30 cellular contexts compared by ENCODE assay signal in the genomic region with DNA sequence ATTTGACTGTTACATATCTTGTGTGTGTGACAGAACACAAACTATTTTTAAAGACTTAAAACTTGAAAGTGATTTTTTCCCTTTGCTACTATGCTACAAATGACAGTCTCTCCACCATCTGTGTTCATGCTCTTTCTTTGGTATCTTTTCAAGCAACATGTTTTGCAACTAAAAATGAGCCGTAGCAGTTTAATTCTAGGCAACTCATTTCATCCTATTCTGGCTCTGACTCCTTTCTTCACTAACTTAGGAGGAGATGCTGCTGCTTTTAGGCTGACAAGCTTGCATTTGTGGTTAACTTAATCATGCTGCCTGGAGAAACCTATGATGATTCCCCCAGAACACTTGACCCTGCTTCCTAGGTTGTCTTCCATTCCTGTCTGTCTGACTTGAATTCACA.
"Had no signal": no experiment of that assay in that cellular context is flagged by ENCODE, and none has a peak within 500 bp of the region (broad histone marks: within the 10 kb centered on the region; RNA-seq: fewer than 3 reads in every experiment).

No MANE protein-coding gene starts in this region.

- H3K4me3 Mint-ChIP-seq: activated CD4-positive, alpha-beta T cell treated with anti-CD3 and anti-CD28 coated beads, Interleukin-2, amount 10 ng/mL, durations not matched to agents 7 days and 5 days; activated CD8-positive, alpha-beta T cell treated with anti-CD3 and anti-CD28 coated beads for 36 hours; activated naive CD4-positive, alpha-beta T cell treated with anti-CD3 and anti-CD28 coated beads, Interleukin-2, amount 50 U/mL, for 24 hours; activated naive CD8-positive, alpha-beta T cell treated with anti-CD3 and anti-CD28 coated beads for 36 hours; activated naive CD8-positive, alpha-beta T cell treated with anti-CD3 and anti-CD28 coated beads, Interleukin-2, amount 50 U/mL, for 24 hours; activated T-cell treated with anti-CD3 and anti-CD28 coated beads, Interleukin-2, amount 50 U/mL, for 4 hours; activated T-helper 17 cell treated with anti-CD3 and anti-CD28 coated beads, Interleukin-2, amount 50 U/mL, for 72 hours; central memory CD8-positive, alpha-beta T cell; dendritic cell treated with granulocyte-macrophage colony-stimulating factor and Interleukin-4, amounts not matched to agents 40 ng/mL and 50 ng/mL, for 4 days; endodermal cell; T-helper 17 cell; T-helper 2 cell treated with Interferon-gamma antibody and Interleukin-4, amounts not matched to agents 5 μg/mL and 100 μg/mL, for 36 hours had no signal

- H3K27ac Mint-ChIP-seq: activated CD4-positive, alpha-beta T cell treated with anti-CD3 and anti-CD28 coated beads, Interleukin-2, amount 10 ng/mL, durations not matched to agents 7 days and 5 days; activated CD8-positive, alpha-beta T cell treated with anti-CD3 and anti-CD28 coated beads for 36 hours; activated naive CD4-positive, alpha-beta T cell treated with anti-CD3 and anti-CD28 coated beads, Interleukin-2, amount 50 U/mL, for 24 hours; activated naive CD8-positive, alpha-beta T cell treated with anti-CD3 and anti-CD28 coated beads for 36 hours; activated naive CD8-positive, alpha-beta T cell treated with anti-CD3 and anti-CD28 coated beads, Interleukin-2, amount 50 U/mL, for 24 hours; activated T-helper 17 cell treated with anti-CD3 and anti-CD28 coated beads, Interleukin-2, amount 50 U/mL, for 72 hours; dendritic cell treated with granulocyte-macrophage colony-stimulating factor and Interleukin-4, amounts not matched to agents 40 ng/mL and 50 ng/mL, for 4 days; endodermal cell; T-helper 17 cell; T-helper 2 cell treated with Interferon-gamma antibody and Interleukin-4, amounts not matched to agents 5 μg/mL and 100 μg/mL, for 36 hours had no signal

- H3K4me1 ChIP-seq: ascending aorta had no signal

- FAIRE-seq: bronchial epithelial cell had no signal

- ATAC-seq: activated CD8-positive, alpha-beta T cell treated with anti-CD3 and anti-CD28 coated beads for 36 hours; activated naive CD8-positive, alpha-beta T cell treated with anti-CD3 and anti-CD28 coated beads, Interleukin-2, amount 50 U/mL, for 24 hours; activated T-cell treated with anti-CD3 and anti-CD28 coated beads, Interleukin-2, amount 50 U/mL, for 4 hours; activated T-helper 17 cell treated with anti-CD3 and anti-CD28 coated beads, Interleukin-2, amount 50 U/mL, for 72 hours; esophagus mucosa; T-helper 17 cell had no signal

- H3K36me3 ChIP-seq: brain microvascular endothelial cell had no signal

- H3K9me3 ChIP-seq: ascending aorta had no signal

- DNase-seq: activated CD4-positive, alpha-beta T cell treated with anti-CD3 and anti-CD28 coated beads for 4 hours; activated CD4-positive, alpha-beta T cell treated with anti-CD3 and anti-CD28 coated beads, Interleukin-2, amount 10 ng/mL, durations not matched to agents 7 days and 5 days; activated CD4-positive, alpha-beta T cell treated with anti-CD3 and anti-CD28 coated beads, Interleukin-2, amount 50 U/mL, for 48 hours; activated CD4-positive, CD25-positive, alpha-beta regulatory T cell; activated CD4-positive, CD25-positive, alpha-beta regulatory T cell treated with anti-CD3 and anti-CD28 coated beads, Interleukin-2, amount 50 U/mL, for 72 hours; activated CD8-positive, alpha-beta memory T cell treated with anti-CD3 and anti-CD28 coated beads for 24 hours; activated CD8-positive, alpha-beta T cell treated with anti-CD3 and anti-CD28 coated beads for 36 hours; activated effector memory CD4-positive, alpha-beta T cell treated with Interleukin-2 at 50 U/mL for 16 hours; activated gamma-delta T cell treated with Interleukin-2 at 50 U/mL for 16 hours; activated naive CD4-positive, alpha-beta T cell treated with Interleukin-2 at 50 U/mL for 16 hours; activated naive CD8-positive, alpha-beta T cell treated with anti-CD3 and anti-CD28 coated beads for 36 hours; activated naive CD8-positive, alpha-beta T cell treated with anti-CD3 and anti-CD28 coated beads, Interleukin-2, amount 50 U/mL, for 24 hours; activated T-cell treated with anti-CD3 and anti-CD28 coated beads, Interleukin-2, amount 50 U/mL, for 4 hours; brain microvascular endothelial cell; dorsolateral prefrontal cortex; effector memory CD4-positive, alpha-beta T cell; endodermal cell; foreskin melanocyte; T-helper 1 cell; T-helper 17 cell; T1000 had no signal

- H3K4me1 Mint-ChIP-seq: central memory CD8-positive, alpha-beta T cell; T-helper 17 cell had no signal

- H3K4me3 ChIP-seq: ascending aorta, coronary artery, dorsolateral prefrontal cortex had no signal

- H3K27ac ChIP-seq: ascending aorta, brain microvascular endothelial cell, coronary artery had no signal

- H3K27me3 ChIP-seq: ascending aorta, brain microvascular endothelial cell, dorsolateral prefrontal cortex had no signal

- H3K9me3 Mint-ChIP-seq: activated CD8-positive, alpha-beta T cell treated with anti-CD3 and anti-CD28 coated beads for 36 hours; activated naive CD4-positive, alpha-beta T cell treated with anti-CD3 and anti-CD28 coated beads, Interleukin-2, amount 50 U/mL, for 24 hours; activated naive CD8-positive, alpha-beta T cell treated with anti-CD3 and anti-CD28 coated beads for 36 hours; activated naive CD8-positive, alpha-beta T cell treated with anti-CD3 and anti-CD28 coated beads, Interleukin-2, amount 50 U/mL, for 24 hours; activated T-cell treated with anti-CD3 and anti-CD28 coated beads, Interleukin-2, amount 50 U/mL, for 4 hours; activated T-helper 17 cell treated with anti-CD3 and anti-CD28 coated beads, Interleukin-2, amount 50 U/mL, for 72 hours; central memory CD8-positive, alpha-beta T cell; dendritic cell treated with granulocyte-macrophage colony-stimulating factor and Interleukin-4, amounts not matched to agents 40 ng/mL and 50 ng/mL, for 4 days; T-helper 2 cell treated with Interferon-gamma antibody and Interleukin-4, amounts not matched to agents 5 μg/mL and 100 μg/mL, for 36 hours had no signal
